ENCODE assay signal across 8 cellular contexts in genomic region chr2:235055891-235056516, GRCh38.
DNase-seq lines count a peak whose midpoint lies in the region; ATAC-seq and TF ChIP-seq lines count a peak whose summit lies in the region.

No MANE protein-coding gene starts in this region.

- no peaks in the 10 kb centered on the region for H3K4me1 ChIP-seq in endodermal cell (ENCODE audit: control insufficient read depth, insufficient read depth, low read length)
- peaks cover 15% of the 10 kb centered on the region for H3K4me1 ChIP-seq in neural progenitor cell
- H3K4me1 ChIP-seq in suprapubic skin, result peaks cover 10% of the 10 kb centered on the region

- WGBS in endodermal cell (ENCODE audit: insufficient coverage in 1 of 2, insufficient read length in 1 of 2), 2 experiments, result 87 to 93% methylated on average over 8 to 12 of the region's 12 CpGs
- 78% methylated on average over 12 of the region's 12 CpGs for WGBS in suprapubic skin

- H3K4me1 Mint-ChIP-seq in endodermal cell, result no peaks in the 10 kb centered on the region
- H3K4me1 Mint-ChIP-seq in neural progenitor cell, result peaks cover 18% of the 10 kb centered on the region
- H3K4me1 Mint-ChIP-seq in natural killer cell treated with Interleukin-12 subunit alpha and Interleukin-12 subunit beta and Interleukin-15 and Interleukin-18, amount 100 ng/mL, for 72 hours (ENCODE audit: low read depth in 2 of 2), result peaks cover 4 to 5% of the 10 kb centered on the region in 2 donors
- H3K4me1 Mint-ChIP-seq in activated T-cell treated with anti-CD3 and anti-CD28 coated beads, Interleukin-2, amount 50 U/mL, for 24 hours (ENCODE audit: low read depth), result no peaks in the 10 kb centered on the region

- H3K9ac ChIP-seq in endodermal cell (ENCODE audit: extremely low read depth, low read length, poor library complexity, severe bottlenecking), result no peak overlapping the region
- H3K9ac ChIP-seq in neural progenitor cell, result no peak overlapping the region

- H3K27ac ChIP-seq in endodermal cell (ENCODE audit: low read depth, low read length), result no peak overlapping the region
- H3K27ac ChIP-seq in neural progenitor cell, result no peak overlapping the region
- H3K27ac ChIP-seq in suprapubic skin, result no peak overlapping the region

- H2AFZ ChIP-seq in neural progenitor cell (replicated peaks), result no peak overlapping the region

- ATAC-seq in natural killer cell treated with Interleukin-12 subunit alpha and Interleukin-12 subunit beta and Interleukin-15 and Interleukin-18, amount 100 ng/mL, for 72 hours, result no peak

- TF ChIP-seq EP300 in suprapubic skin (IDR thresholded peaks at IDR 0.05), result no peak

- no peak overlapping the region for H3K4me3 ChIP-seq in endodermal cell (ENCODE audit: low read length)
- no peak overlapping the region for H3K4me3 ChIP-seq in neural progenitor cell
- no peak overlapping the region for H3K4me3 ChIP-seq in suprapubic skin

- H3K9me3 Mint-ChIP-seq in endodermal cell (no peaks in the 10 kb centered on the region), neural progenitor cell (peaks cover 3% of the 10 kb centered on the region)
- H3K9me3 Mint-ChIP-seq in natural killer cell treated with Interleukin-12 subunit alpha and Interleukin-12 subunit beta and Interleukin-15 and Interleukin-18, amount 100 ng/mL, for 72 hours, result no peaks in the 10 kb centered on the region
- no peaks in the 10 kb centered on the region for H3K9me3 Mint-ChIP-seq in activated T-cell treated with anti-CD3 and anti-CD28 coated beads, Interleukin-2, amount 50 U/mL, for 24 hours

- H3K36me3 ChIP-seq in endodermal cell (ENCODE audit: control insufficient read depth, insufficient read depth, low read length), result peaks cover 51% of the 10 kb centered on the region
- H3K36me3 ChIP-seq in neural progenitor cell, result no peaks in the 10 kb centered on the region
- H3K36me3 ChIP-seq in suprapubic skin, result peaks cover 28% of the 10 kb centered on the region

- no peak overlapping the region for H3K4me3 Mint-ChIP-seq in endodermal cell
- H3K4me3 Mint-ChIP-seq in neural progenitor cell, result no peak overlapping the region
- H3K4me3 Mint-ChIP-seq in natural killer cell treated with Interleukin-12 subunit alpha and Interleukin-12 subunit beta and Interleukin-15 and Interleukin-18, amount 100 ng/mL, for 72 hours, result no peak overlapping the region
- H3K4me3 Mint-ChIP-seq in activated T-cell treated with anti-CD3 and anti-CD28 coated beads, Interleukin-2, amount 50 U/mL, for 24 hours, result no peak overlapping the region

- peaks cover 38% of the 10 kb centered on the region for H3K36me3 Mint-ChIP-seq in endodermal cell (ENCODE audit: low read depth)
- peaks cover 35% of the 10 kb centered on the region for H3K36me3 Mint-ChIP-seq in neural progenitor cell
- no peaks in the 10 kb centered on the region for H3K36me3 Mint-ChIP-seq in natural killer cell treated with Interleukin-12 subunit alpha and Interleukin-12 subunit beta and Interleukin-15 and Interleukin-18, amount 100 ng/mL, for 72 hours
- no peaks in the 10 kb centered on the region for H3K36me3 Mint-ChIP-seq in activated T-cell treated with anti-CD3 and anti-CD28 coated beads, Interleukin-2, amount 50 U/mL, for 24 hours (ENCODE audit: low read depth)

- no peak for TF ChIP-seq POLR2A in suprapubic skin (IDR thresholded peaks at IDR 0.05)

- H3F3A ChIP-seq in neural progenitor cell (ENCODE audit: low read depth), result peaks cover 13% of the 10 kb centered on the region

- H3K4me2 ChIP-seq in neural progenitor cell, result no peak overlapping the region

- DNase-seq in EL, result peak; percentile 37
- peak; percentile 31 for DNase-seq in NCI-H2107 (lab: John Stamatoyannopoulos, UW)
- peak; percentile 78 for DNase-seq in endodermal cell
- DNase-seq in neural progenitor cell (ENCODE audit: low spot score), result peak; percentile 58
- no peak for DNase-seq in suprapubic skin (ENCODE audit: low spot score in 2 of 2)
- no peak for DNase-seq in natural killer cell treated with Interleukin-12 subunit alpha and Interleukin-12 subunit beta and Interleukin-15 and Interleukin-18, amount 100 ng/mL, for 72 hours (ENCODE audit: low spot score)
- no peak for DNase-seq in activated T-cell treated with anti-CD3 and anti-CD28 coated beads, Interleukin-2, amount 50 U/mL, for 24 hours
- DNase-seq in stimulated activated naive CD4-positive, alpha-beta T cell treated with Interleukin-2 at 50 U/mL for 16 hours (lab: John Stamatoyannopoulos, UW), result no peak

- peaks cover 17% of the 10 kb centered on the region for H4K20me1 ChIP-seq in neural progenitor cell (ENCODE audit: low read depth)

- peaks cover 9% of the 10 kb centered on the region for H3K79me2 ChIP-seq in neural progenitor cell (ENCODE audit: low read depth)

- TF ChIP-seq CTCF in endodermal cell (conservative IDR thresholded peaks at IDR 0.05) (peak; percentile 81), neural progenitor cell (IDR thresholded peaks at IDR 0.05) (peak; percentile 58), suprapubic skin (IDR thresholded peaks at IDR 0.05) (peak in 1 of 2 donors; percentile 39)

- H3K9me3 ChIP-seq in endodermal cell (ENCODE audit: control insufficient read depth, low read length), result no peaks in the 10 kb centered on the region
- H3K9me3 ChIP-seq in neural progenitor cell (ENCODE audit: low read depth), result no peaks in the 10 kb centered on the region
- H3K9me3 ChIP-seq in suprapubic skin, result no peaks in the 10 kb centered on the region

- H3K27me3 Mint-ChIP-seq in endodermal cell (ENCODE audit: insufficient read depth) (no peaks in the 10 kb centered on the region), neural progenitor cell (ENCODE audit: insufficient read depth, low read depth) (no peaks in the 10 kb centered on the region)
- H3K27me3 Mint-ChIP-seq in natural killer cell treated with Interleukin-12 subunit alpha and Interleukin-12 subunit beta and Interleukin-15 and Interleukin-18, amount 100 ng/mL, for 72 hours, result peaks cover 19 to 36% of the 10 kb centered on the region in 2 donors
- H3K27me3 Mint-ChIP-seq in activated T-cell treated with anti-CD3 and anti-CD28 coated beads, Interleukin-2, amount 50 U/mL, for 24 hours, result peaks cover 23% of the 10 kb centered on the region

- no peaks in the 10 kb centered on the region for H3K27me3 ChIP-seq in endodermal cell (ENCODE audit: control insufficient read depth, insufficient read depth, low read length, poor library complexity, severe bottlenecking)
- H3K27me3 ChIP-seq in neural progenitor cell, result no peaks in the 10 kb centered on the region
- no peaks in the 10 kb centered on the region for H3K27me3 ChIP-seq in suprapubic skin

- H3K27ac Mint-ChIP-seq in endodermal cell, result no peak overlapping the region
- no peak overlapping the region for H3K27ac Mint-ChIP-seq in neural progenitor cell
- H3K27ac Mint-ChIP-seq in natural killer cell treated with Interleukin-12 subunit alpha and Interleukin-12 subunit beta and Interleukin-15 and Interleukin-18, amount 100 ng/mL, for 72 hours, result no peak overlapping the region
- no peak overlapping the region for H3K27ac Mint-ChIP-seq in activated T-cell treated with anti-CD3 and anti-CD28 coated beads, Interleukin-2, amount 50 U/mL, for 24 hours

Comparison
In these comparisons a context has a peak if more than half of its experiments do, and no peak if none do; other contexts are left out.
1. DNase-seq: peak in EL (single experiment), NCI-H2107 (single experiment), endodermal cell (single experiment) and neural progenitor cell (single experiment); none in suprapubic skin (0 of 2), natural killer cell treated with Interleukin-12 subunit alpha and Interleukin-12 subunit beta and Interleukin-15 and Interleukin-18, amount 100 ng/mL, for 72 hours (single experiment), activated T-cell treated with anti-CD3 and anti-CD28 coated beads, Interleukin-2, amount 50 U/mL, for 24 hours (single experiment) and stimulated activated naive CD4-positive, alpha-beta T cell treated with Interleukin-2 at 50 U/mL for 16 hours (single experiment).